Comparison of ENCODE assay signal across 21 cellular contexts in genomic region chr7:133746847-133747246, GRCh38.
DNase-seq lines count a peak whose midpoint lies in the region; ATAC-seq, FAIRE-seq and TF ChIP-seq lines count a peak whose summit lies in the region.
"Had no signal": no experiment of that assay in that cellular context is flagged by ENCODE, and none has a peak within 500 bp of the region (broad histone marks: within the 10 kb centered on the region; RNA-seq: fewer than 3 reads in every experiment).

No MANE protein-coding gene starts in this region.

- no peaks in the 10 kb centered on the region for H4K20me1 ChIP-seq in HepG2 (ENCODE audit: insufficient read depth, low read length)
- H4K20me1 ChIP-seq in H1 (replicated peaks in 1 of 2; ENCODE audit: control insufficient read depth in 1 of 2, insufficient read depth in 2 of 2, low read length in 2 of 2), result no peaks in the 10 kb centered on the region

- H3K79me1 ChIP-seq in H1 (ENCODE audit: low read depth, low read length), result no peaks in the 10 kb centered on the region

- no peak overlapping the region; the same call in 1 of the 2 replicates for H2BK12ac ChIP-seq in H1 (ENCODE audit: low read depth, low read length)

- ATAC-seq in HepG2, result no peak; the same call in 2 of the 3 replicates
- no peak for ATAC-seq in right lobe of liver
- ATAC-seq in upper lobe of right lung, result peak; percentile 57
- ATAC-seq in natural killer cell treated with Interleukin-12 subunit alpha and Interleukin-12 subunit beta and Interleukin-15 and Interleukin-18, amount 100 ng/mL, for 72 hours, result no peak
- ATAC-seq in HG03095 (IDR thresholded peaks at IDR 0.05; ENCODE audit: unreplicated experiment), result no peak
- ATAC-seq: Right ventricle myocardium inferior had no signal

- H3K36me3 ChIP-seq in HepG2 (replicated peaks in 1 of 2; ENCODE audit: control insufficient read depth in 1 of 2, insufficient read depth in 2 of 2, low read length in 2 of 2), result no peaks in the 10 kb centered on the region
- H3K36me3 ChIP-seq in right lobe of liver, result no peaks in the 10 kb centered on the region
- no peaks in the 10 kb centered on the region for H3K36me3 ChIP-seq in H1 (ENCODE audit: control insufficient read depth in 2 of 4, insufficient read depth in 4 of 4, low read length in 3 of 4)
- no peaks in the 10 kb centered on the region for H3K36me3 ChIP-seq in upper lobe of right lung

- no peaks in the 10 kb centered on the region for H3K9me3 Mint-ChIP-seq in natural killer cell treated with Interleukin-12 subunit alpha and Interleukin-12 subunit beta and Interleukin-15 and Interleukin-18, amount 100 ng/mL, for 72 hours
- H3K9me3 Mint-ChIP-seq: IgD-negative memory B cell had no signal

- POLR2A ChIA-PET in HepG2 (lab: Yijun Ruan, JAX), result no interaction called here
- POLR2A ChIA-PET in H1 (lab: Charles Lee; ENCODE audit: partially characterized antibody), result no interaction called here

- no peak overlapping the region for H2BK15ac ChIP-seq in H1 (ENCODE audit: low read length)

- CTCF ChIA-PET in HepG2 (lab: Yijun Ruan, JAX; ENCODE audit: low intra/inter-chr PET ratio, low total read pairs), result no interaction called here
- CTCF ChIA-PET in H1 (lab: Charles Lee; ENCODE audit: partially characterized antibody), result no interaction called here

- TF ChIP-seq CTCF in HepG2 (CRISPR knock-in tag; IDR thresholded peaks at IDR 0.05) (no peak), right lobe of liver (IDR thresholded peaks at IDR 0.05) (no peak), H1 (IDR thresholded peaks at IDR 0.05; ENCODE audit: control extremely low read depth in 1 of 3, insufficient read depth in 1 of 3, low read depth in 1 of 3, low read length in 3 of 3) (no peak), upper lobe of right lung (IDR thresholded peaks at IDR 0.05) (no peak)

- H4K5ac ChIP-seq in H1 (ENCODE audit: insufficient read length, low read depth, low read length), result no peak overlapping the region

- H3K36me3 Mint-ChIP-seq in natural killer cell treated with Interleukin-12 subunit alpha and Interleukin-12 subunit beta and Interleukin-15 and Interleukin-18, amount 100 ng/mL, for 72 hours, result no peaks in the 10 kb centered on the region

- H3K4me3 Mint-ChIP-seq in natural killer cell treated with Interleukin-12 subunit alpha and Interleukin-12 subunit beta and Interleukin-15 and Interleukin-18, amount 100 ng/mL, for 72 hours, result no peak overlapping the region
- H3K4me3 Mint-ChIP-seq: IgD-negative memory B cell had no signal

- no peaks in the 10 kb centered on the region for H3K27me3 Mint-ChIP-seq in natural killer cell treated with Interleukin-12 subunit alpha and Interleukin-12 subunit beta and Interleukin-15 and Interleukin-18, amount 100 ng/mL, for 72 hours
- H3K27me3 Mint-ChIP-seq: IgD-negative memory B cell had no signal

- no peak overlapping the region for H3K4me2 ChIP-seq in HepG2 (ENCODE audit: low read depth, low read length)
- no peak overlapping the region for H3K4me2 ChIP-seq in H1 (ENCODE audit: insufficient read depth in 1 of 2, low read depth in 2 of 2, low read length in 2 of 2)
- H3K4me2 ChIP-seq: BLaER1 treated with 17β-estradiol and CSF1 and Interleukin-3, amounts not matched to agents 10 nM and 100 nM; PC-9 had no signal

- TF ChIP-seq EP300 in HepG2 (IDR thresholded peaks at IDR 0.05; ENCODE audit: low read depth in 2 of 2, low read length in 2 of 2), result no peak
- TF ChIP-seq EP300 in HepG2 (CRISPR knock-in tag; IDR thresholded peaks at IDR 0.05; ENCODE audit: borderline replicate concordance), result no peak
- no peak for TF ChIP-seq EP300 in H1 (IDR thresholded peaks at IDR 0.05; ENCODE audit: borderline replicate concordance in 1 of 2, low read depth in 2 of 2, low read length in 2 of 2)

- H2BK5ac ChIP-seq in H1 (ENCODE audit: low read depth, low read length), result no peak overlapping the region

- H2BK20ac ChIP-seq in H1 (ENCODE audit: low read length), result no peak overlapping the region

- DNase-seq in HepG2 (ENCODE audit: low spot score) (peak; percentile 16), right lobe of liver (no peak), H1 (ENCODE audit: low read depth in 1 of 2, low spot score in 2 of 2) (no peak), kidney tubule cell (ENCODE audit: low spot score) (peak; percentile 62), upper lobe of right lung (no peak), NCI-H2171 treated with DMSO at 0.1 percent for 48 hours (lab: John Stamatoyannopoulos, UW) (no peak)
- no peak for DNase-seq in natural killer cell treated with Interleukin-12 subunit alpha and Interleukin-12 subunit beta and Interleukin-15 and Interleukin-18, amount 100 ng/mL, for 72 hours (ENCODE audit: low spot score)
- DNase-seq: DMS 273 treated with DMSO at 0.1 percent for 48 hours, GF-D8, GOT3, NCI-H1105 treated with DMSO at 0.1 percent for 48 hours, NCI-H187 treated with DMSO at 0.1 percent for 48 hours, NCI-H510A treated with DMSO at 0.1 percent for 48 hours had no signal

- H3K9ac ChIP-seq in HepG2 (ENCODE audit: insufficient read depth, low read depth, low read length) (no peak overlapping the region), H1 (replicated peaks in 1 of 4; ENCODE audit: extremely low read depth in 1 of 4, low read depth in 3 of 4, low read length in 3 of 4) (no peak overlapping the region)
- H3K9ac ChIP-seq: BLaER1 treated with 17β-estradiol and CSF1 and Interleukin-3, amounts not matched to agents 10 nM and 100 nM had no signal

- H3K27ac Mint-ChIP-seq in natural killer cell treated with Interleukin-12 subunit alpha and Interleukin-12 subunit beta and Interleukin-15 and Interleukin-18, amount 100 ng/mL, for 72 hours, result no peak overlapping the region
- H3K27ac Mint-ChIP-seq: IgD-negative memory B cell had no signal

- no peaks in the 10 kb centered on the region for H3K79me2 ChIP-seq in HepG2 (ENCODE audit: insufficient read depth, low read length)
- H3K79me2 ChIP-seq in H1 (ENCODE audit: control insufficient read depth in 1 of 2, insufficient read depth in 2 of 2, low read length in 2 of 2), result no peaks in the 10 kb centered on the region

- no peak overlapping the region for H4K8ac ChIP-seq in H1 (ENCODE audit: extremely low read depth, insufficient read depth, low read length)

- intact Hi-C loops in HepG2 (cut with micrococcal nuclease; ENCODE audit: unreplicated experiment) (no loop called here), right lobe of liver (cut with DNase I) (no loop called here), upper lobe of right lung (cut with DNase I) (no loop called here)

- H3K27ac ChIP-seq in HepG2 (ENCODE audit: extremely low read length, insufficient read depth, low read length) (no peak overlapping the region), right lobe of liver (no peak overlapping the region), H1 (ENCODE audit: low read depth, low read length) (no peak overlapping the region), upper lobe of right lung (no peak overlapping the region)
- H3K27ac ChIP-seq: BLaER1 treated with 17β-estradiol and CSF1 and Interleukin-3, amounts not matched to agents 10 nM and 100 nM; PC-9 had no signal

- H3K27me3 ChIP-seq in HepG2 (ENCODE audit: control insufficient read depth in 1 of 2, insufficient read depth in 2 of 2, low read length in 2 of 2) (no peaks in the 10 kb centered on the region), right lobe of liver (no peaks in the 10 kb centered on the region), H1 (replicated peaks in 1 of 4; ENCODE audit: control insufficient read depth in 3 of 4, extremely low read depth in 1 of 4, insufficient read depth in 3 of 4, low read length in 3 of 4) (no peaks in the 10 kb centered on the region), upper lobe of right lung (no peaks in the 10 kb centered on the region)
- H3K27me3 ChIP-seq: BLaER1 treated with 17β-estradiol and CSF1 and Interleukin-3, amounts not matched to agents 10 nM and 100 nM had no signal

- in situ Hi-C loops in HepG2 (cut with HindIII; ENCODE audit: extremely low pct_ligation_motif_present, low pct_unique_long_range_greater_than_20kb), result no loop called here

- no peak for FAIRE-seq in HepG2 (lab: Jason Lieb, UNC)
- no peak for FAIRE-seq in H1 (lab: Jason Lieb, UNC)
- FAIRE-seq: A204.1, GM12891, GM18507 had no signal

- no TSS peak for BruUV-seq in HepG2 (replicated peaks; lab: Mats Ljungman, UMichigan)

- no peak overlapping the region for H3K4ac ChIP-seq in H1 (replicated peaks; ENCODE audit: insufficient read length, low read depth, low read length)

- H3K56ac ChIP-seq in H1 (replicated peaks; ENCODE audit: insufficient read length, low read depth, low read length), result no peak overlapping the region

- TF ChIP-seq RAD21 in HepG2 (CRISPR knock-in tag; IDR thresholded peaks at IDR 0.05) (no peak), H1 (IDR thresholded peaks at IDR 0.05 in 1 of 2, conservative IDR thresholded peaks at IDR 0.05 in 1 of 2; ENCODE audit: low read depth in 2 of 2, low read length in 2 of 2) (no peak)

- H3K14ac ChIP-seq in H1 (ENCODE audit: insufficient read length), result no peak overlapping the region

- no peak overlapping the region for H2AK5ac ChIP-seq in H1 (ENCODE audit: low read depth, low read length)

- no peak overlapping the region for H2AFZ ChIP-seq in HepG2 (ENCODE audit: low read length)
- H2AFZ ChIP-seq in H1 (ENCODE audit: low read length), result no peak overlapping the region
- H2AFZ ChIP-seq: PC-9 had no signal

- H2BK120ac ChIP-seq in H1 (replicated peaks; ENCODE audit: low read depth, low read length), result no peak overlapping the region

- H3K9me3 ChIP-seq in HepG2 (ENCODE audit: low read length) (no peaks in the 10 kb centered on the region), right lobe of liver (no peaks in the 10 kb centered on the region), H1 (ENCODE audit: insufficient read depth in 2 of 2, low read depth in 1 of 2, low read length in 1 of 2) (no peaks in the 10 kb centered on the region), upper lobe of right lung (no peaks in the 10 kb centered on the region)
- H3K9me3 ChIP-seq: BLaER1 treated with 17β-estradiol and CSF1 and Interleukin-3, amounts not matched to agents 10 nM and 100 nM had no signal

- H4K91ac ChIP-seq in H1 (replicated peaks; ENCODE audit: insufficient read length, low read length), result no peak overlapping the region

- TF ChIP-seq POLR2A in HepG2 (IDR thresholded peaks at IDR 0.05; ENCODE audit: insufficient read depth in 1 of 2, low read depth in 2 of 2, low read length in 2 of 2), result no peak
- TF ChIP-seq POLR2A in right lobe of liver (IDR thresholded peaks at IDR 0.05), result no peak
- no peak for TF ChIP-seq POLR2A in H1 (IDR thresholded peaks at IDR 0.05; ENCODE audit: control extremely low read depth in 1 of 2, low read depth in 2 of 2, low read length in 2 of 2)

- peaks cover 10% of the 10 kb centered on the region for H3K4me1 ChIP-seq in HepG2 (ENCODE audit: insufficient read depth, low read length)
- no peaks in the 10 kb centered on the region for H3K4me1 ChIP-seq in right lobe of liver
- peaks cover 0 to 6% (median 3%) of the 10 kb centered on the region in 4 experiments; a peak in 4 of 7 replicates for H3K4me1 ChIP-seq in H1 (replicated peaks in 1 of 4; ENCODE audit: control insufficient read depth in 3 of 4, insufficient read depth in 4 of 4, low read length in 3 of 4)
- no peaks in the 10 kb centered on the region for H3K4me1 ChIP-seq in upper lobe of right lung
- H3K4me1 ChIP-seq: BLaER1 treated with 17β-estradiol and CSF1 and Interleukin-3, amounts not matched to agents 10 nM and 100 nM had no signal

- no peak overlapping the region for H3K23ac ChIP-seq in H1 (ENCODE audit: insufficient read length)

- no peaks in the 10 kb centered on the region for H3K23me2 ChIP-seq in H1 (ENCODE audit: low read depth, low read length)

- 43% methylated on average over 2 of the region's 2 CpGs for WGBS in HepG2 (ENCODE audit: low lambda C conversion rate)
- 78% methylated on average over 1 of the region's 2 CpGs for WGBS in right lobe of liver (ENCODE audit: insufficient coverage, low coverage, low lambda C conversion rate, missing lambda C conversion rate)
- 85% methylated on average over 1 of the region's 2 CpGs; no CpG with 5 or more reads in 1 of the 2 experiments for WGBS in H1 (ENCODE audit: extremely low coverage in 1 of 2, insufficient coverage in 1 of 2, insufficient read length in 1 of 2, insufficient replicate concordance in 2 of 2, low coverage in 1 of 2, low lambda C conversion rate in 2 of 2, missing lambda C conversion rate in 1 of 2), 2 experiments

- H3K4me1 Mint-ChIP-seq in natural killer cell treated with Interleukin-12 subunit alpha and Interleukin-12 subunit beta and Interleukin-15 and Interleukin-18, amount 100 ng/mL, for 72 hours (ENCODE audit: low read depth in 2 of 2), result no peaks in the 10 kb centered on the region

- H3K4me3 ChIP-seq in HepG2 (replicated peaks in 1 of 3; ENCODE audit: insufficient read depth in 1 of 3, low read depth in 2 of 3, low read length in 3 of 3) (no peak overlapping the region), right lobe of liver (no peak overlapping the region), H1 (ENCODE audit: extremely low read depth in 1 of 4, insufficient read depth in 2 of 4, low read depth in 3 of 4, low read length in 4 of 4) (no peak overlapping the region), upper lobe of right lung (no peak overlapping the region)
- H3K4me3 ChIP-seq: BLaER1 treated with 17β-estradiol and CSF1 and Interleukin-3, amounts not matched to agents 10 nM and 100 nM; PC-9 had no signal

- no peak overlapping the region for H3K18ac ChIP-seq in H1 (ENCODE audit: extremely low read depth, low read length)

Comparison
In these comparisons a context has a peak if more than half of its experiments do, and no peak if none do; other contexts are left out.
1. DNase-seq: peak in HepG2 (single experiment) and kidney tubule cell (single experiment); none in right lobe of liver (0 of 3), H1 (0 of 2), upper lobe of right lung (single experiment), natural killer cell treated with Interleukin-12 subunit alpha and Interleukin-12 subunit beta and Interleukin-15 and Interleukin-18, amount 100 ng/mL, for 72 hours (single experiment) and NCI-H2171 treated with DMSO at 0.1 percent for 48 hours (single experiment).